19 cellular contexts compared by ENCODE assay signal in the genomic region with DNA sequence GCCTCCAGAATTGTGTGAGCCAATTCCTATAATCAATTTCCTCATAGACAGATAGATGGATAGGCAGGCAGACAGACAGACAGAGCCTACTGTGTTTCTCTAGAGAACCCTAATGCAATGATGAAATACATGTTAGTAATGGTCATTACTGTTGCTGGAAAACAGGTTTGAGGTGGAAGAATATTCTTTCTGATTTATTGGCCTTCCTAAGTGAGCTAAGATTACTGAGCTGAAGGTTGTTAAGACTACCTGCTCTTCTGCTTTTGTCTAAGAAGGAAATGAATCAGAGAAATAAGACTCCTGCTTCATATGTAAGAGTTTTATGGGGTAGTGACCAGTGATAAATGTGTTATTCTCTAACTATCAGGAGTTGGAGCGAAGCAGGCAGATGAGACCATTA.
DNase-seq lines count a peak whose midpoint lies in the region; ATAC-seq, FAIRE-seq and TF ChIP-seq lines count a peak whose summit lies in the region.
"Had no signal": no experiment of that assay in that cellular context is flagged by ENCODE, and none has a peak within 500 bp of the region (broad histone marks: within the 10 kb centered on the region; RNA-seq: fewer than 3 reads in every experiment).

No MANE protein-coding gene starts in this region.

- WGBS in mammary epithelial cell (ENCODE audit: low coverage, missing lambda C conversion rate) = 71% methylated on average over 1 of the region's 1 CpG

- no peak overlapping the region for H3K27ac Mint-ChIP-seq in stimulated activated memory B cell treated with anti-CD40 and anti-IgM and Interleukin-4, amounts not matched to agents 10 μg/mL and 1 μg/mL and 100 μg/mL, for 72 hours
- H3K27ac Mint-ChIP-seq: CD14-positive monocyte; CD8-positive, alpha-beta T cell; HFFc6 had no signal

- peaks cover 11% of the 10 kb centered on the region; the same call in 1 of the 2 replicates for H3F3A ChIP-seq in PC-9 (ENCODE audit: insufficient read depth, low read depth)

- H3K4me3 ChIP-seq in mammary epithelial cell (replicated peaks in 1 of 3; ENCODE audit: insufficient read depth in 1 of 3, low read depth in 2 of 3, low read length in 3 of 3) = no peak overlapping the region
- no peak overlapping the region for H3K4me3 ChIP-seq in breast epithelium
- no peak overlapping the region for H3K4me3 ChIP-seq in PC-9
- no peak overlapping the region for H3K4me3 ChIP-seq in epithelial cell of esophagus (ENCODE audit: low read length)
- H3K4me3 ChIP-seq in kidney (ENCODE audit: low read length in 2 of 2) = no peak overlapping the region
- no peak overlapping the region for H3K4me3 ChIP-seq in gastrocnemius medialis
- H3K4me3 ChIP-seq: BLaER1 had no signal

- intact Hi-C loops in mammary epithelial cell (cut with micrococcal nuclease) (no loop called here), breast epithelium (cut with DNase I; ENCODE audit: low total_unique reads) (no loop called here), PC-9 (cut with micrococcal nuclease; ENCODE audit: unreplicated experiment) (no loop called here), kidney (cut with DNase I) (no loop called here), gastrocnemius medialis (cut with DNase I; ENCODE audit: low total_unique reads) (no loop called here)

- no peaks in the 10 kb centered on the region for H3K9me3 Mint-ChIP-seq in stimulated activated memory B cell treated with anti-CD40 and anti-IgM and Interleukin-4, amounts not matched to agents 10 μg/mL and 1 μg/mL and 100 μg/mL, for 72 hours

- H3K9ac ChIP-seq in mammary epithelial cell (ENCODE audit: insufficient read depth, low read length) = no peak overlapping the region
- H3K9ac ChIP-seq in kidney (ENCODE audit: low read length in 2 of 2) = no peak overlapping the region
- H3K9ac ChIP-seq: BLaER1 had no signal

- no peaks in the 10 kb centered on the region for H3K36me3 ChIP-seq in mammary epithelial cell (ENCODE audit: insufficient read depth, low read length)
- no peaks in the 10 kb centered on the region for H3K36me3 ChIP-seq in breast epithelium
- H3K36me3 ChIP-seq in PC-9 (ENCODE audit: low read depth) = no peaks in the 10 kb centered on the region
- H3K36me3 ChIP-seq in kidney (ENCODE audit: control insufficient read depth in 1 of 2, insufficient read depth in 2 of 2, low read length in 2 of 2) = no peaks in the 10 kb centered on the region
- H3K36me3 ChIP-seq in gastrocnemius medialis = no peaks in the 10 kb centered on the region
- H3K36me3 ChIP-seq: BLaER1 had no signal

- H3K9me2 ChIP-seq in PC-9 (ENCODE audit: insufficient read depth) = no peaks in the 10 kb centered on the region

- H3K9me3 ChIP-seq in mammary epithelial cell (replicated peaks; ENCODE audit: insufficient read depth, low read length) (no peaks in the 10 kb centered on the region), breast epithelium (no peaks in the 10 kb centered on the region), PC-9 (ENCODE audit: insufficient read depth, low read depth) (no peaks in the 10 kb centered on the region), kidney (ENCODE audit: control insufficient read depth in 1 of 2, low read length in 2 of 2) (no peaks in the 10 kb centered on the region), gastrocnemius medialis (no peaks in the 10 kb centered on the region)
- H3K9me3 ChIP-seq: BLaER1 had no signal

- no peaks in the 10 kb centered on the region for H3K27me3 ChIP-seq in mammary epithelial cell (ENCODE audit: insufficient read depth, low read length)
- no peaks in the 10 kb centered on the region for H3K27me3 ChIP-seq in breast epithelium
- H3K27me3 ChIP-seq in PC-9 (ENCODE audit: insufficient read depth, low read depth) = no peaks in the 10 kb centered on the region
- no peaks in the 10 kb centered on the region for H3K27me3 ChIP-seq in gastrocnemius medialis
- H3K27me3 ChIP-seq: BLaER1 had no signal

- no peak for FAIRE-seq in kidney (lab: Jason Lieb, UNC)

- TF ChIP-seq CTCF in mammary epithelial cell (conservative IDR thresholded peaks at IDR 0.05 in 1 of 2, IDR thresholded peaks at IDR 0.05 in 1 of 2; ENCODE audit: extremely low read depth in 1 of 2, insufficient read depth in 1 of 2, low read depth in 1 of 2, low read length in 2 of 2) (no peak), breast epithelium (IDR thresholded peaks at IDR 0.05) (no peak), PC-9 (conservative IDR thresholded peaks at IDR 0.05) (no peak), epithelial cell of esophagus (IDR thresholded peaks at IDR 0.05; ENCODE audit: insufficient read depth, low read depth, low read length, missing control alignments) (no peak), kidney (IDR thresholded peaks at IDR 0.05; ENCODE audit: borderline replicate concordance, extremely low read depth, insufficient read depth) (no peak), gastrocnemius medialis (IDR thresholded peaks at IDR 0.05 in 4 of 5, conservative IDR thresholded peaks at IDR 0.05 in 1 of 5) (no peak)

- POLR2A ChIA-PET in PC-9 (lab: Charles Lee; ENCODE audit: unreplicated experiment) = no interaction called here

- no TSS peak for BruUV-seq in mammary epithelial cell (replicated peaks; lab: Mats Ljungman, UMichigan)
- BruUV-seq in PC-9 (replicated peaks; lab: Mats Ljungman, UMichigan) = no TSS peak

- dilution Hi-C loops in mammary epithelial cell (cut with HindIII; ENCODE audit: low sequenced_read_pairs) = no loop called here

- H4K20me1 ChIP-seq in mammary epithelial cell (ENCODE audit: insufficient read depth, low read length) (no peaks in the 10 kb centered on the region), PC-9 (ENCODE audit: insufficient read depth) (no peaks in the 10 kb centered on the region)
- H4K20me1 ChIP-seq: BLaER1 had no signal

- H3K27ac ChIP-seq in mammary epithelial cell (ENCODE audit: insufficient read depth, low read depth, low read length) (no peak overlapping the region), breast epithelium (no peak overlapping the region), PC-9 (peak overlapping the region; percentile 58), kidney (ENCODE audit: low read depth in 2 of 2, low read length in 2 of 2) (no peak overlapping the region), gastrocnemius medialis (no peak overlapping the region)
- H3K27ac ChIP-seq: BLaER1 had no signal

- H3K27me3 Mint-ChIP-seq in stimulated activated memory B cell treated with anti-CD40 and anti-IgM and Interleukin-4, amounts not matched to agents 10 μg/mL and 1 μg/mL and 100 μg/mL, for 72 hours = no peaks in the 10 kb centered on the region

- H2AFZ ChIP-seq in mammary epithelial cell (ENCODE audit: low read depth, low read length) (no peak overlapping the region), PC-9 (0 out of 2 replicates have a peak overlapping the region, but pooled peaks have one; percentile 22)

- DNase-seq in mammary epithelial cell (peak; percentile 10), breast epithelium (ENCODE audit: low spot score in 2 of 2) (no peak), PC-9 (peak in 1 of 2 experiments; percentile 73), epithelial cell of esophagus (ENCODE audit: low read depth) (peak; percentile 55), kidney (no peak), gastrocnemius medialis (no peak), NCI-H526 treated with DMSO at 0.1 percent for 48 hours (lab: John Stamatoyannopoulos, UW) (no peak)
- DNase-seq: 8988T; Calu3; CD8-positive, alpha-beta T cell; DMS79 treated with DMSO at 0.1 percent for 48 hours; GF-D8; GOT3; H7; HFFc6 had no signal

- no peak for ATAC-seq in stimulated activated memory B cell treated with anti-CD40 and anti-IgM and Interleukin-4, amounts not matched to agents 10 μg/mL and 1 μg/mL and 100 μg/mL, for 72 hours
- ATAC-seq in gastrocnemius medialis = no peak
- ATAC-seq: CD8-positive, alpha-beta T cell; HCT116 had no signal

- H3K4me1 Mint-ChIP-seq in stimulated activated memory B cell treated with anti-CD40 and anti-IgM and Interleukin-4, amounts not matched to agents 10 μg/mL and 1 μg/mL and 100 μg/mL, for 72 hours = no peaks in the 10 kb centered on the region
- H3K4me1 Mint-ChIP-seq: CD14-positive monocyte had no signal

- H3K4me2 ChIP-seq in mammary epithelial cell (ENCODE audit: insufficient read depth, low read depth, low read length) (no peak overlapping the region), PC-9 (peak overlapping the region; percentile 21; the same call in 1 of the 2 replicates)
- H3K4me2 ChIP-seq: BLaER1 had no signal

- H3K36me3 Mint-ChIP-seq in stimulated activated memory B cell treated with anti-CD40 and anti-IgM and Interleukin-4, amounts not matched to agents 10 μg/mL and 1 μg/mL and 100 μg/mL, for 72 hours = no peaks in the 10 kb centered on the region
- H3K36me3 Mint-ChIP-seq: CD14-positive monocyte; CD8-positive, alpha-beta T cell had no signal

- CTCF ChIA-PET in mammary epithelial cell (lab: Charles Lee; ENCODE audit: low non-redundant PET) (no interaction called here), PC-9 (lab: Charles Lee) (no interaction called here)

- in situ Hi-C loops in mammary epithelial cell (cut with MboI; ENCODE audit: low sequenced_read_pairs in 2 of 2) = no loop called here
- in situ Hi-C loops in gastrocnemius medialis (cut with MboI; ENCODE audit: low sequenced_read_pairs in 4 of 4) = no loop called here

- no peak for TF ChIP-seq POLR2A in breast epithelium (IDR thresholded peaks at IDR 0.05)
- no peak for TF ChIP-seq POLR2A in gastrocnemius medialis (IDR thresholded peaks at IDR 0.05)

- no peaks in the 10 kb centered on the region for H3K79me2 ChIP-seq in mammary epithelial cell (ENCODE audit: insufficient read depth, low read length)
- H3K79me2 ChIP-seq in PC-9 (ENCODE audit: low read depth) = no peaks in the 10 kb centered on the region

- H3K4me3 Mint-ChIP-seq in stimulated activated memory B cell treated with anti-CD40 and anti-IgM and Interleukin-4, amounts not matched to agents 10 μg/mL and 1 μg/mL and 100 μg/mL, for 72 hours = no peak overlapping the region
- H3K4me3 Mint-ChIP-seq: CD14-positive monocyte; CD8-positive, alpha-beta T cell; HFFc6 had no signal

- H3K4me1 ChIP-seq in mammary epithelial cell (ENCODE audit: insufficient read depth, low read length) = no peaks in the 10 kb centered on the region
- H3K4me1 ChIP-seq in breast epithelium = no peaks in the 10 kb centered on the region
- peaks cover 17% of the 10 kb centered on the region for H3K4me1 ChIP-seq in PC-9 (replicated peaks; ENCODE audit: insufficient read depth)
- H3K4me1 ChIP-seq in kidney (ENCODE audit: control insufficient read depth in 1 of 2, insufficient read depth in 1 of 2, low read depth in 1 of 2, low read length in 2 of 2) = no peaks in the 10 kb centered on the region
- H3K4me1 ChIP-seq in gastrocnemius medialis = no peaks in the 10 kb centered on the region
- H3K4me1 ChIP-seq: BLaER1 had no signal

Comparison
In these comparisons a context has a peak if more than half of its experiments do, and no peak if none do; other contexts are left out.
1. DNase-seq: peak in mammary epithelial cell (single experiment) and epithelial cell of esophagus (single experiment); none in breast epithelium (0 of 2), kidney (single experiment), gastrocnemius medialis (0 of 2) and NCI-H526 treated with DMSO at 0.1 percent for 48 hours (single experiment).